Comparison of ENCODE assay signal across 26 cellular contexts in genomic region chr3:140447136-140447535, GRCh38.
A peak's percentile ranks its signal among the peaks of the same experiment; 100 is the strongest.
DNase-seq lines count a peak whose midpoint lies in the region; ATAC-seq, FAIRE-seq and TF ChIP-seq lines count a peak whose summit lies in the region.
"Had no signal": no experiment of that assay in that cellular context is flagged by ENCODE, and none has a peak within 500 bp of the region (broad histone marks: within the 10 kb centered on the region; RNA-seq: fewer than 3 reads in every experiment).

No MANE protein-coding gene starts in this region.

- H3K4me3 ChIP-seq in PC-9: no peak overlapping the region
- H3K4me3 ChIP-seq: BLaER1 treated with 17β-estradiol and CSF1 and Interleukin-3, amounts not matched to agents 10 nM and 100 nM; GM23248; MG63 had no signal

- CTCF ChIA-PET in PC-9 (lab: Charles Lee): no interaction called here

- ATAC-seq in GM19452 (IDR thresholded peaks at IDR 0.05; ENCODE audit: unreplicated experiment): no peak
- no peak for ATAC-seq in GM21390 (IDR thresholded peaks at IDR 0.05; ENCODE audit: unreplicated experiment)
- no peak for ATAC-seq in esophagus mucosa

- no peaks in the 10 kb centered on the region for H4K20me1 ChIP-seq in PC-9 (ENCODE audit: insufficient read depth)
- H4K20me1 ChIP-seq: BLaER1 treated with 17β-estradiol and CSF1 and Interleukin-3, amounts not matched to agents 10 nM and 100 nM had no signal

- no peaks in the 10 kb centered on the region for H3F3A ChIP-seq in PC-9 (ENCODE audit: insufficient read depth, low read depth)

- H3K9me3 ChIP-seq in PC-9 (ENCODE audit: insufficient read depth, low read depth): no peaks in the 10 kb centered on the region
- H3K9me3 ChIP-seq: BLaER1 treated with 17β-estradiol and CSF1 and Interleukin-3, amounts not matched to agents 10 nM and 100 nM; MG63 had no signal

- BruUV-seq in PC-9 (replicated peaks; lab: Mats Ljungman, UMichigan): no TSS peak

- POLR2A ChIA-PET in PC-9 (lab: Charles Lee; ENCODE audit: unreplicated experiment): no interaction called here

- no peaks in the 10 kb centered on the region for H3K9me2 ChIP-seq in PC-9 (ENCODE audit: insufficient read depth)

- intact Hi-C loops in PC-9 (cut with micrococcal nuclease; ENCODE audit: unreplicated experiment): no loop called here

- no peaks in the 10 kb centered on the region for H3K36me3 ChIP-seq in PC-9 (ENCODE audit: low read depth)
- H3K36me3 ChIP-seq: BLaER1 treated with 17β-estradiol and CSF1 and Interleukin-3, amounts not matched to agents 10 nM and 100 nM; MG63 had no signal

- H3K79me2 ChIP-seq in PC-9 (ENCODE audit: low read depth): no peaks in the 10 kb centered on the region

- no peak overlapping the region for H2AFZ ChIP-seq in PC-9
- H2AFZ ChIP-seq: GM23248 had no signal

- no peak overlapping the region for H3K4me2 ChIP-seq in PC-9
- H3K4me2 ChIP-seq: BLaER1 treated with 17β-estradiol and CSF1 and Interleukin-3, amounts not matched to agents 10 nM and 100 nM had no signal

- no peak for TF ChIP-seq CTCF in PC-9 (conservative IDR thresholded peaks at IDR 0.05)

- no peak overlapping the region for H3K27ac ChIP-seq in PC-9
- H3K27ac ChIP-seq: BLaER1 treated with 17β-estradiol and CSF1 and Interleukin-3, amounts not matched to agents 10 nM and 100 nM; GM23248 had no signal

- DNase-seq in RCC 7860 (ENCODE audit: low spot score) (peak; percentile 30), glomerular visceral epithelial cell (ENCODE audit: extremely low spot score) (peak; percentile 48), occipital lobe (lab: John Stamatoyannopoulos, UW) (peak; percentile 15), PC-9 (no peak)
- DNase-seq: CD4-positive, alpha-beta T cell; COR-L47; EL; GDM1; GM23248; H7; KBM-7; MG63; NCI-H1105 treated with DMSO at 0.1 percent for 48 hours; NCI-H146; NCI-H1930; NCI-H446 treated with DMSO at 0.1 percent for 48 hours; NCI-H526; NCI-H82; SHP77 treated with DMSO at 0.1 percent for 48 hours had no signal

- FAIRE-seq in RCC 7860 (lab: Jason Lieb, UNC): peak; percentile 73
- FAIRE-seq: A204.1, GM12891, HTR-8/SVneo had no signal

- H3K27me3 ChIP-seq in PC-9 (ENCODE audit: insufficient read depth, low read depth): no peaks in the 10 kb centered on the region
- H3K27me3 ChIP-seq: BLaER1 treated with 17β-estradiol and CSF1 and Interleukin-3, amounts not matched to agents 10 nM and 100 nM had no signal

- H3K4me1 ChIP-seq in PC-9 (replicated peaks; ENCODE audit: insufficient read depth): no peaks in the 10 kb centered on the region
- H3K4me1 ChIP-seq: BLaER1 treated with 17β-estradiol and CSF1 and Interleukin-3, amounts not matched to agents 10 nM and 100 nM had no signal

Comparison
In these comparisons a context has a peak if more than half of its experiments do, and no peak if none do; other contexts are left out.
1. DNase-seq: peak in RCC 7860 (single experiment), glomerular visceral epithelial cell (single experiment) and occipital lobe (single experiment); none in PC-9 (0 of 2).